Comparison of ENCODE assay signal across 8 cellular contexts in the genomic region with DNA sequence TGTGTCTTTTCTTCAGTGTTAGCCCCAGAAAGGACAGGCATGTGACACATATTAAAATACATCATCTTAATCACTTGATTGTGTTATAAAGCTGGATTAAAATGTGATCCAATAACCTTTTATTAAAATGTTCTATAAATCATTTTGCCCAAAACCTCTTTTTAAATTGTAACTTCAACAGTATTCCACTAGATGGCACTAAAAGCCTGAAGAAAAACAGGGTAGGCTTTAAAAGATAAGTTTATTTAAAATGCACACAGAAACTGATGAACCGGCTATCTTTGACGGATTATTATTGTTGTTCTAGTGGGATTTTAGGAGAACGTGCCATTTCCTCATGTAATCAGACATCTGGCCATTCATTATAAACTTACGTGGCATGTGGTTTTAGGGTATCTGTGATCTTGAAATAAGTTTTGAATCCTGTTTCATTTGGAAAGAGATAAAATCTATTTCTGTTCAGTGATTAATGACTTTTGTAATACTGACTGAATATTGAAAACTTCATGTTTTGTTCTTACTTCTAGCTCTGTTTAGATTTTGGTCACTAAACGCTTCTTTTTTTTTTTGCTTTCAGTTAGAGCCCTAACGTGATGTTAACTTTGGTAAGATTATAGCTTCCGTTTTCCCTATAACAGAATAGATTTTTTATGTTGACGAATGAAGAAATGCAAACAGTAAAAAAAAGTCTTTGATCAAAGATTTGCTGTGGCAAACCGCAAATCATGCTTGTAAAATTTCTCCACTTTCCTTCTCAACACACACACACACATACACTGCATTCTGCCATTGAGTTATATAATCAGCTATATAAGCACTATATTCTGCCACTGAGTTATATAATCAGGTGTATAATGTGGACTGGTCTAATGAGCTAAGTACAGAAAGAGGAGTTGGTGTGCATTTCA. TPM values are rescaled to one million over a fixed set of nuclear protein-coding genes. Genes with fewer than 3 reads are reported as not detected.
A peak's percentile ranks its signal among the peaks of the same experiment; 100 is the strongest.
DNase-seq lines count a peak whose midpoint lies in the region; ATAC-seq, FAIRE-seq and TF ChIP-seq lines count a peak whose summit lies in the region.

No MANE protein-coding gene starts in this region.

- H3K79me2 ChIP-seq in GM23248 (ENCODE audit: insufficient read depth) (no peaks in the 10 kb centered on the region), OCI-LY7 (ENCODE audit: insufficient read depth, low read depth, low read length) (no peaks in the 10 kb centered on the region), neural cell (replicated peaks; ENCODE audit: insufficient read depth, low read length) (peaks cover 5% of the 10 kb centered on the region)

- no peaks in the 10 kb centered on the region for H3K9me2 ChIP-seq in GM23248 (ENCODE audit: insufficient read depth)
- H3K9me2 ChIP-seq in OCI-LY7 (ENCODE audit: insufficient read depth, low read length), result no peaks in the 10 kb centered on the region
- H3K9me2 ChIP-seq in neural cell (ENCODE audit: insufficient read depth, low read length), result no peaks in the 10 kb centered on the region

- DNase-seq in AG09319 (ENCODE audit: extremely low read depth, low read depth) (no peak), GM23248 (peak; percentile 50), OCI-LY7 (ENCODE audit: low spot score) (peak; percentile 39)
- no peak for DNase-seq in activated CD4-positive, alpha-beta memory T cell treated with anti-CD3 and anti-CD28 coated beads, Interleukin-2, amount 10 ng/mL, durations not matched to agents 7 days and 5 days

- no TSS peak for BruUV-seq in OCI-LY7 (replicated peaks; lab: Mats Ljungman, UMichigan)

- POLR2A ChIA-PET in OCI-LY7 (lab: Charles Lee), result interaction anchor here (0.7 to 0.8 kb wide), 3 partner anchors 13 to 37 kb away, joined by 3 to 4 read pairs (median 3); a partner anchor contains a TSS
- POLR2A ChIA-PET in activated CD4-positive, alpha-beta memory T cell treated with anti-CD3 and anti-CD28 coated beads, Interleukin-2, amount 10 ng/mL, durations not matched to agents 7 days and 5 days (lab: Charles Lee), result interaction anchor here (1.0 to 1.2 kb wide), 2 partner anchors 13 to 98 kb away, joined by 3 to 4 read pairs; no protein-coding TSS in a partner anchor

- FAIRE-seq in endometrium (lab: Jason Lieb, UNC), result peak; percentile 82

- H3K9ac ChIP-seq in GM23248 (peak overlapping the region; percentile 43), neural cell (ENCODE audit: low read length) (no peak overlapping the region)

- H3K4me3 Mint-ChIP-seq in activated CD4-positive, alpha-beta memory T cell treated with anti-CD3 and anti-CD28 coated beads, Interleukin-2, amount 10 ng/mL, durations not matched to agents 7 days and 5 days, result no peak overlapping the region

- peak; percentile 90 for TF ChIP-seq RAD21 in neural cell (conservative IDR thresholded peaks at IDR 0.05)

- H3K36me3 ChIP-seq in GM23248 (ENCODE audit: low read depth) (0 out of 2 replicates have a peak, but pooled peaks cover 3% of the 10 kb centered on the region), OCI-LY7 (ENCODE audit: insufficient read depth, low read length) (no peaks in the 10 kb centered on the region), neural cell (ENCODE audit: insufficient read depth, low read length) (no peaks in the 10 kb centered on the region)

- H3K27me3 Mint-ChIP-seq in activated CD4-positive, alpha-beta memory T cell treated with anti-CD3 and anti-CD28 coated beads, Interleukin-2, amount 10 ng/mL, durations not matched to agents 7 days and 5 days, result no peaks in the 10 kb centered on the region

- ATAC-seq in HG03159 (IDR thresholded peaks at IDR 0.05; ENCODE audit: unreplicated experiment) (no peak), HG03378 (IDR thresholded peaks at IDR 0.05; ENCODE audit: unreplicated experiment) (no peak)

- H4K20me1 ChIP-seq in GM23248 (ENCODE audit: insufficient read depth) (no peaks in the 10 kb centered on the region), OCI-LY7 (ENCODE audit: insufficient read depth, low read length) (peaks cover 10% of the 10 kb centered on the region), neural cell (ENCODE audit: insufficient read depth) (no peaks in the 10 kb centered on the region)

- CTCF ChIA-PET in OCI-LY7 (lab: Charles Lee; ENCODE audit: unreplicated experiment), result interaction anchor here (0.7 to 1.0 kb wide), 2 partner anchors 14 to 129 kb away, joined by 3 read pairs; a partner anchor contains a TSS
- CTCF ChIA-PET in activated CD4-positive, alpha-beta memory T cell treated with anti-CD3 and anti-CD28 coated beads, Interleukin-2, amount 10 ng/mL, durations not matched to agents 7 days and 5 days (lab: Charles Lee), result interaction anchor here (0.6 to 3.5 kb wide), 9 partner anchors 13 to 1149 kb away, joined by 3 to 25 read pairs (median 3); a partner anchor contains a TSS

- peak overlapping the region; percentile 55 for H3K4me3 ChIP-seq in GM23248
- no peak overlapping the region for H3K4me3 ChIP-seq in OCI-LY7 (ENCODE audit: low read depth, low read length, poor library complexity, severe bottlenecking)
- no peak overlapping the region for H3K4me3 ChIP-seq in neural cell (ENCODE audit: low read length)

- H3K4me1 Mint-ChIP-seq in activated CD4-positive, alpha-beta memory T cell treated with anti-CD3 and anti-CD28 coated beads, Interleukin-2, amount 10 ng/mL, durations not matched to agents 7 days and 5 days, result peaks cover 8% of the 10 kb centered on the region

- in situ Hi-C loops in GM23248 (cut with MboI), result loop anchor here (10.0 kb wide), 1 partner anchor 299 kb away; no protein-coding TSS in a partner anchor

- H3K27me3 ChIP-seq in GM23248 (replicated peaks; ENCODE audit: insufficient read depth), result no peaks in the 10 kb centered on the region
- H3K27me3 ChIP-seq in neural cell (ENCODE audit: insufficient read depth, low read depth, low read length), result no peaks in the 10 kb centered on the region

- H3F3A ChIP-seq in GM23248 (ENCODE audit: insufficient read depth) (no peaks in the 10 kb centered on the region), neural cell (ENCODE audit: insufficient read depth, low read length, poor library complexity, severe bottlenecking) (no peaks in the 10 kb centered on the region)

- no peaks in the 10 kb centered on the region for H3K9me3 Mint-ChIP-seq in activated CD4-positive, alpha-beta memory T cell treated with anti-CD3 and anti-CD28 coated beads, Interleukin-2, amount 10 ng/mL, durations not matched to agents 7 days and 5 days

- no peak overlapping the region for H3K27ac ChIP-seq in GM23248
- no peak overlapping the region for H3K27ac ChIP-seq in OCI-LY7 (ENCODE audit: low read depth, low read length, poor library complexity, severe bottlenecking)
- no peak overlapping the region for H3K27ac ChIP-seq in neural cell (ENCODE audit: low read length)

- H3K27ac Mint-ChIP-seq in activated CD4-positive, alpha-beta memory T cell treated with anti-CD3 and anti-CD28 coated beads, Interleukin-2, amount 10 ng/mL, durations not matched to agents 7 days and 5 days, result no peak overlapping the region

- H3K9me3 ChIP-seq in GM23248 (ENCODE audit: low read depth) (no peaks in the 10 kb centered on the region), OCI-LY7 (ENCODE audit: low read length) (no peaks in the 10 kb centered on the region), neural cell (ENCODE audit: low read length) (no peaks in the 10 kb centered on the region)

- H3K4me2 ChIP-seq in GM23248 (ENCODE audit: unreplicated experiment), result peak overlapping the region; percentile 72
- H3K4me2 ChIP-seq in OCI-LY7 (ENCODE audit: low read length), result no peak overlapping the region
- no peak overlapping the region for H3K4me2 ChIP-seq in neural cell (ENCODE audit: low read length)

- H3K4me1 ChIP-seq in GM23248 (ENCODE audit: insufficient read depth) (peaks cover 10% of the 10 kb centered on the region; the same call in 1 of the 2 replicates), OCI-LY7 (ENCODE audit: insufficient read depth, low read length, poor library complexity, severe bottlenecking) (no peaks in the 10 kb centered on the region)

- intact Hi-C loops in OCI-LY7 (cut with micrococcal nuclease; ENCODE audit: unreplicated experiment), result loop anchor here (2.0 kb wide), 2 partner anchors 129 to 305 kb away; no protein-coding TSS in a partner anchor

- TF ChIP-seq EP300 in neural cell (conservative IDR thresholded peaks at IDR 0.05; ENCODE audit: poor library complexity, severe bottlenecking), result no peak

- TF ChIP-seq CTCF in AG09319 (IDR thresholded peaks at IDR 0.05; ENCODE audit: low read depth, low read length), result peak; percentile 43
- peak; percentile 90 for TF ChIP-seq CTCF in OCI-LY7 (conservative IDR thresholded peaks at IDR 0.05; ENCODE audit: low read length)
- peak; percentile 82 for TF ChIP-seq CTCF in neural cell (IDR thresholded peaks at IDR 0.05; ENCODE audit: poor library complexity, severe bottlenecking)

- 30 to 33% methylated on average over 9 of the region's 9 CpGs for WGBS in GM23248 (ENCODE audit: low coverage in 1 of 2, low lambda C conversion rate in 2 of 2, missing lambda C conversion rate in 2 of 2), 2 experiments

- H2AFZ ChIP-seq in GM23248 (peak overlapping the region; percentile 56), OCI-LY7 (ENCODE audit: low read length) (no peak overlapping the region), neural cell (ENCODE audit: low read depth, low read length) (no peak overlapping the region)

- H3K36me3 Mint-ChIP-seq in activated CD4-positive, alpha-beta memory T cell treated with anti-CD3 and anti-CD28 coated beads, Interleukin-2, amount 10 ng/mL, durations not matched to agents 7 days and 5 days (ENCODE audit: low read depth), result no peaks in the 10 kb centered on the region

TF ChIP-seq in neural cell, 6 proteins besides CTCF, POLR2A, EP300 and RAD21 (continues in another document):
- peak; percentile 89 for TF ChIP-seq SMC3 (conservative IDR thresholded peaks at IDR 0.05; ENCODE audit: poor library complexity)

RNA-seq across cellular contexts. Expression of a gene that starts 13.6 kb away (rescaled TPM):
- 23.3 and 30.9 TPM in 2 replicates for total RNA-seq in GM23248 (2014; rRNA removed; shearing (Covaris generic))
- polyA plus RNA-seq in GM23248 (2016; fragmentation: Nextera tagmentation; extraction: Ambion mirVana), result 10.3 and 11.9 TPM in 2 replicates
- total RNA-seq in OCI-LY7 (2014; rRNA removed; shearing (Covaris generic)), result 14.9 and 17.9 TPM in 2 replicates
- total RNA-seq in OCI-LY7 (2022), result 19.7 and 20.0 TPM in 2 replicates
- 58.2 and 61.9 TPM in 2 replicates for polyA plus RNA-seq in neural cell
- 117 and 126 TPM in 2 replicates for polyA minus RNA-seq in neural cell
- total RNA-seq in activated CD4-positive, alpha-beta memory T cell treated with anti-CD3 and anti-CD28 coated beads, Interleukin-2, amount 10 ng/mL, durations not matched to agents 7 days and 5 days, result 10 to 100 TPM; 17.0 to 21.5 TPM

RNA-seq across cellular contexts. Expression of a gene that starts 19.5 kb away (rescaled TPM):
- total RNA-seq in GM23248 (2014; rRNA removed; shearing (Covaris generic)), result not detected in 2 replicates
- not detected in 2 replicates for polyA plus RNA-seq in GM23248 (2016; fragmentation: Nextera tagmentation; extraction: Ambion mirVana)
- not detected in 2 replicates for total RNA-seq in OCI-LY7 (2014; rRNA removed; shearing (Covaris generic))
- total RNA-seq in OCI-LY7 (2022), result not detected in 2 replicates
- polyA plus RNA-seq in neural cell, result 0.24 and 0.35 TPM in 2 replicates
- polyA minus RNA-seq in neural cell, result 0.73 TPM in 1 of 2 replicates, not detected in the other
- total RNA-seq in activated CD4-positive, alpha-beta memory T cell treated with anti-CD3 and anti-CD28 coated beads, Interleukin-2, amount 10 ng/mL, durations not matched to agents 7 days and 5 days, result not detected

Comparison
In these comparisons a context has a peak if more than half of its experiments do, and no peak if none do; other contexts are left out.
1. DNase-seq: peak in GM23248 (single experiment) and OCI-LY7 (single experiment); none in AG09319 (single experiment) and activated CD4-positive, alpha-beta memory T cell treated with anti-CD3 and anti-CD28 coated beads, Interleukin-2, amount 10 ng/mL, durations not matched to agents 7 days and 5 days (single experiment).
2. Peak in every context shown above with its lines, with median percentiles within 50 percentile points of each other: CTCF ChIP-seq.